In the genomic region with DNA sequence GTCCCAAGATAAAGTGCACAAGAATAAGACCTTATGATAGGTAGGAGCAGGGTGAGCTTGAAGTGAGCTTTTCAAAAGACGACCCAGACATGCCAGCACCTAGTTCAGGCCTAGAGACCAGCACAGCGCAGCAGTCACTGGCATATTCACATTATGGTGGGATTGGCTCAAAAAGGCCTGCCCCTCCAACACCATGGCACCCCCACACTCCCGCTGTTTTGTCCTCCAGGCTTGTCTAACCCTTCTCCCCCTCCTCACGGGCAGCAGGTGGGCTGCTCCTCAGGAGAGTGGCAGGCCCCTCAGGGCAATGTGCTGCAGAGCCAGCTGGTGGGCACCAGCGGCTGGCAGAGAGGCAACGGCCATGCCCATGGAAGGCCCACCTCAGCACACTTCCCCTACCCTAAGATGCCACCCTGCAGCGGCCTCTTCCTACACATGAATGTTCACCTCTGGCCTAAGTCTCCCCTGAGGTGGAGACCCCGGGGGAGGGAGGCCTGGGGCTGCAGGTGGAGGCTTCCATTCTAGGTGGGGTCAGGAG, we compare ENCODE assay signal across 31 cellular contexts. TPM values are rescaled to one million over a fixed set of nuclear protein-coding genes. Genes with fewer than 3 reads are reported as not detected.
"Had no signal": no experiment of that assay in that cellular context is flagged by ENCODE, and none has a peak within 500 bp of the region (broad histone marks: within the 10 kb centered on the region; RNA-seq: fewer than 3 reads in every experiment).

No MANE protein-coding gene starts in this region.

- H3K36me3 ChIP-seq: ovary, transverse colon, vagina had no signal

- H3K4me1 ChIP-seq: parathyroid adenoma, psoas muscle, spleen, tibial artery, transverse colon, vagina had no signal

- FAIRE-seq: urothelium cell line had no signal

- H3K27ac ChIP-seq: ovary, parathyroid adenoma, psoas muscle, skin epidermis, spleen, suprapubic skin, testis, tibial artery, transverse colon, vagina had no signal

- H3K4me2 ChIP-seq: smooth muscle cell had no signal

- ATAC-seq: naive thymus-derived CD8-positive, alpha-beta T cell; natural killer cell treated with Interleukin-12 subunit alpha and Interleukin-12 subunit beta and Interleukin-15 and Interleukin-18, amount 100 ng/mL, for 72 hours; psoas muscle; sciatic nerve; stimulated activated memory B cell treated with anti-CD40 and anti-IgM and Interleukin-4, amounts not matched to agents 10 μg/mL and 1 μg/mL and 100 μg/mL, for 72 hours; stimulated activated naive CD8-positive, alpha-beta T cell treated with anti-CD3 and anti-CD28 coated beads, Interleukin-15, amount 100 ng/mL, for 72 hours; stimulated activated naive CD8-positive, alpha-beta T cell treated with anti-CD3 and anti-CD28 coated beads, Interleukin-15, Interleukin-2, amounts not matched to agents 100 U/mL and 50 U/mL, for 24 hours had no signal

- H2AFZ ChIP-seq: parathyroid adenoma had no signal

- H3K79me2 ChIP-seq: parathyroid adenoma had no signal

- H3K9me3 ChIP-seq: ovary, psoas muscle, spleen, suprapubic skin, testis, tibial artery, transverse colon, vagina had no signal

- H3K4me3 ChIP-seq: ovary, psoas muscle, skin epidermis, smooth muscle cell, spleen, suprapubic skin, testis, tibial artery, transverse colon, vagina had no signal

- DNase-seq: naive B cell; naive thymus-derived CD8-positive, alpha-beta T cell; nephron progenitor cell; occipital lobe; ovary; spleen; stimulated activated CD4-positive, alpha-beta T cell treated with anti-CD3 and anti-CD28 coated beads, Interleukin-12 subunit alpha, Interleukin-12 subunit beta, amount 100 ng/mL, for 4 hours; stimulated activated CD4-positive, alpha-beta T cell treated with anti-CD3 and anti-CD28 coated beads, Interleukin-1b, Interleukin-23, amount 100 ng/mL, for 48 hours; stimulated activated CD4-positive, alpha-beta T cell treated with anti-CD3 and anti-CD28 coated beads, Interleukin-4, amount 100 ng/mL, for 1 hour; stimulated activated CD4-positive, alpha-beta T cell treated with anti-CD3 and anti-CD28 coated beads, Interleukin-4, amount 100 ng/mL, for 4 hours; stimulated activated CD8-positive, alpha-beta memory T cell treated with anti-CD3 and anti-CD28 coated beads, Interleukin-4, amount 100 ng/mL, for 48 hours; stimulated activated naive CD4-positive, alpha-beta T cell; stimulated activated naive CD8-positive, alpha-beta T cell treated with anti-CD3 and anti-CD28 coated beads, Interleukin-15, amount 100 ng/mL, for 72 hours; stimulated activated naive CD8-positive, alpha-beta T cell treated with anti-CD3 and anti-CD28 coated beads, Interleukin-15, Interleukin-2, amounts not matched to agents 100 U/mL and 50 U/mL, for 24 hours; substantia nigra; testis; tibial artery; transverse colon had no signal

- H3K9ac ChIP-seq: parathyroid adenoma had no signal

- H3K27me3 ChIP-seq: ovary, spleen, suprapubic skin, testis, tibial artery, transverse colon, vagina had no signal

RNA-seq across cellular contexts. Expression of a gene that starts 25.6 kb away (rescaled TPM):
- total RNA-seq: naive thymus-derived CD8-positive, alpha-beta T cell; natural killer cell treated with Interleukin-12 subunit alpha and Interleukin-12 subunit beta and Interleukin-15 and Interleukin-18, amount 100 ng/mL, for 72 hours; neural crest cell; osteoblast; psoas muscle; sciatic nerve; smooth muscle cell; spleen; suprapubic skin; ureter; vagina had no signal
- polyA plus RNA-seq: naive thymus-derived CD8-positive, alpha-beta T cell; smooth muscle cell; spleen had no signal
